8 cellular contexts compared by ENCODE assay signal in genomic region chr2:152098798-152099654, GRCh38. TPM values are rescaled to one million over a fixed set of nuclear protein-coding genes. Genes with fewer than 3 reads are reported as not detected.
DNase-seq lines count a peak whose midpoint lies in the region; ATAC-seq, FAIRE-seq and TF ChIP-seq lines count a peak whose summit lies in the region.

TSS of gene CACNB4 (minus strand) at chr2:152099044.

- peak within 1 kb of the TSS; percentile 75 for H3K4me3 Mint-ChIP-seq in activated T-helper 17 cell treated with anti-CD3 and anti-CD28 coated beads, Interleukin-2, amount 50 U/mL, for 72 hours

- TF ChIP-seq CTCF in cardiac muscle cell (IDR thresholded peaks at IDR 0.05; ENCODE audit: low read depth, low read length) (no peak), psoas muscle (IDR thresholded peaks at IDR 0.05) (no peak)

- WGBS in psoas muscle, 3 donors, result 1% methylated on average over 38 to 65 of the region's 65 CpGs

- H3K27me3 Mint-ChIP-seq in activated T-helper 17 cell treated with anti-CD3 and anti-CD28 coated beads, Interleukin-2, amount 50 U/mL, for 72 hours, result peaks cover 38% of the 10 kb centered on the region

- peaks cover 14% of the 10 kb centered on the region for H3K4me1 Mint-ChIP-seq in activated T-helper 17 cell treated with anti-CD3 and anti-CD28 coated beads, Interleukin-2, amount 50 U/mL, for 72 hours

- H3K36me3 ChIP-seq in cardiac muscle cell (no peaks in the 10 kb centered on the region), psoas muscle (ENCODE audit: insufficient read depth in 1 of 2, low read depth in 1 of 2) (no peaks in the 10 kb centered on the region)

- no peak for TF ChIP-seq EP300 in Ishikawa (IDR thresholded peaks at IDR 0.05; ENCODE audit: borderline replicate concordance)

- intact Hi-C loops in psoas muscle (cut with DNase I), result no loop called here
- intact Hi-C loops in posterior vena cava (cut with DNase I), result no loop called here

- 0 out of 2 replicates have a peak, but pooled peaks have one; percentile 18 for TF ChIP-seq POLR2A in GM12891 (IDR thresholded peaks at IDR 0.05; ENCODE audit: low read depth, low read length)

- ATAC-seq in activated T-helper 17 cell treated with anti-CD3 and anti-CD28 coated beads, Interleukin-2, amount 50 U/mL, for 72 hours (replicated peaks), result peak; percentile 42
- peak; percentile 27 to 49 (median 42) for ATAC-seq in psoas muscle

- TF ChIP-seq RAD21 in Ishikawa (IDR thresholded peaks at IDR 0.05; ENCODE audit: low read depth), result no peak

- H3K9me3 ChIP-seq in cardiac muscle cell (ENCODE audit: low read depth), result no peaks in the 10 kb centered on the region
- no peaks in the 10 kb centered on the region for H3K9me3 ChIP-seq in psoas muscle

- no peaks in the 10 kb centered on the region for H3K9me3 Mint-ChIP-seq in activated T-helper 17 cell treated with anti-CD3 and anti-CD28 coated beads, Interleukin-2, amount 50 U/mL, for 72 hours

- H3K4me3 ChIP-seq in cardiac muscle cell (peak within 1 kb of the TSS; percentile 56), psoas muscle (peak within 1 kb of the TSS; percentile 79)

- H3K27ac ChIP-seq in cardiac muscle cell (no peak within 1 kb of the TSS), psoas muscle (no peak within 1 kb of the TSS)

- peaks cover 9% of the 10 kb centered on the region for H3K36me3 Mint-ChIP-seq in activated T-helper 17 cell treated with anti-CD3 and anti-CD28 coated beads, Interleukin-2, amount 50 U/mL, for 72 hours (ENCODE audit: low read depth)

- in situ Hi-C loops in ACHN (cut with HindIII; ENCODE audit: low pct_ligation_motif_present, low pct_unique_long_range_greater_than_20kb, low sequenced_read_pairs), result no loop called here

- peak; percentile 5 for DNase-seq in ACHN
- DNase-seq in GM12891 (ENCODE audit: insufficient read length, low spot score), result peak; percentile 50
- peak; percentile 17 to 25 for DNase-seq in cardiac muscle cell (ENCODE audit: low read depth in 1 of 2, low spot score in 1 of 2)
- DNase-seq in psoas muscle, result peak in 1 of 2 donors; percentile 15
- no peak for DNase-seq in T1000 (lab: John Stamatoyannopoulos, UW)
- no peak for DNase-seq in posterior vena cava (ENCODE audit: low spot score)

- H3K27ac Mint-ChIP-seq in activated T-helper 17 cell treated with anti-CD3 and anti-CD28 coated beads, Interleukin-2, amount 50 U/mL, for 72 hours, result no peak within 1 kb of the TSS

- peaks cover 8% of the 10 kb centered on the region for H3K4me1 ChIP-seq in cardiac muscle cell (ENCODE audit: low read depth)
- H3K4me1 ChIP-seq in psoas muscle, result peaks cover 11% of the 10 kb centered on the region

- FAIRE-seq in GM12891 (lab: Jason Lieb, UNC), result peak; percentile 81

- H3K27me3 ChIP-seq in cardiac muscle cell (peaks cover 91% of the 10 kb centered on the region), psoas muscle (ENCODE audit: insufficient read depth in 3 of 3, low read length in 2 of 3) (peaks cover 0 to 35% (median 12%) of the 10 kb centered on the region in 3 donors)

TF ChIP-seq in GM12891, 5 proteins besides CTCF, POLR2A, EP300 and RAD21:
- TF ChIP-seq POU2F2 (IDR thresholded peaks at IDR 0.05; ENCODE audit: low read depth, low read length) (no peak), TAF1 (IDR thresholded peaks at IDR 0.05; ENCODE audit: low read depth, low read length) (no peak)
TF ChIP-seq in GM12891: peak in this region for 0.

TF ChIP-seq in Ishikawa, 13 proteins besides CTCF, POLR2A, EP300 and RAD21:
- TF ChIP-seq ZBTB7A (IDR thresholded peaks at IDR 0.05; ENCODE audit: low read depth) (peak; percentile 95), TCF12 (IDR thresholded peaks at IDR 0.05; ENCODE audit: low read depth) (peak; percentile 30; the same call in 1 of the 2 replicates), YY1 (IDR thresholded peaks at IDR 0.05; ENCODE audit: low read depth) (no peak), MAX (IDR thresholded peaks at IDR 0.05) (peak; percentile 71)

RNA-seq across cellular contexts. Expression of gene CACNB4, which starts in this region (rescaled TPM):
- 5.7 TPM for polyA plus RNA-seq in GM12891 (2012; ENCODE audit: low read depth, missing spikeins)
- total RNA-seq in activated T-helper 17 cell treated with anti-CD3 and anti-CD28 coated beads, Interleukin-2, amount 50 U/mL, for 72 hours, result under 1 TPM; 0.16 to 0.32 TPM
- total RNA-seq in cardiac muscle cell, result 0.09 and 0.25 TPM in 2 replicates
- polyA plus RNA-seq in cardiac muscle cell, result 0.18 and 0.59 TPM in 2 replicates
- 1 to 10 TPM in 1 of 4 donors, under 1 TPM in 3; 0.21 to 1.1 (median 0.27) TPM for total RNA-seq in psoas muscle
- polyA plus RNA-seq in psoas muscle, result under 1 TPM; 0.10 to 0.17 (median 0.13) TPM
- total RNA-seq in posterior vena cava, result 10 to 100 TPM in 1 of 2 donors, 1 to 10 TPM in 1; 8.6 to 10.5 TPM

Comparison
In these comparisons a context has a peak if more than half of its experiments do, and no peak if none do; other contexts are left out.
1. Peak in ATAC-seq in activated T-helper 17 cell treated with anti-CD3 and anti-CD28 coated beads, Interleukin-2, amount 50 U/mL, for 72 hours; RNA of the gene not detected or under 1 TPM.
2. Peak in DNase-seq and H3K4me3 ChIP-seq in cardiac muscle cell; RNA of the gene not detected or under 1 TPM.
3. DNase-seq: peak in ACHN (single experiment) and GM12891 (single experiment); none in T1000 (single experiment) and posterior vena cava (single experiment).